In the genomic region with DNA sequence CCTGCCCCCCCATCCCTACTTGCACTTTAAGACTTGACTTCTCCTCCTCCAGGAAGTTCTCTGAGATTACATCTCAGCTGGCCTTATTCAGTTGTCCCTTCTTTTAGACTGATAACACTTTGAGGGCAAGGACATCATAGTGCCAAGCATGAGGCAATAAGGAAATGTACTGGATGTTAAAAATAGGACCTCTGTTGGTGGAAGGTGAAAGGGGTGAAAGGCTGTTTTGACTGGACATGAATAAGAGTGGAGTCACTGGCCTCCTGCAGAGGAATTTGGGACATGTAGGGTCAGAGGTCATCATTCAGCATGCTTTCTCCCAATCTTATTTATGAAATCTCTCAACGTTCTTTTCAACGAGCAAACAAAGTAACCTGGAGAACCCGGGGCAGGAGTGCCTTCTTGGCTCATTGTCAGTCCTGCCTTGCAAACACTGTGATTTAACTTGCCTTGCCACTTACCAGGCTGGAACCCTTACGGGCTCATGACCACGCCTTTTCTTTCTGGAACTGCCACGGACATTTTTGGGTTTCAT, we compare ENCODE assay signal across 29 cellular contexts. TPM values are rescaled to one million over a fixed set of nuclear protein-coding genes. Genes with fewer than 3 reads are reported as not detected.
DNase-seq lines count a peak whose midpoint lies in the region; ATAC-seq and TF ChIP-seq lines count a peak whose summit lies in the region.
"Had no signal": no experiment of that assay in that cellular context is flagged by ENCODE, and none has a peak within 500 bp of the region (broad histone marks: within the 10 kb centered on the region; RNA-seq: fewer than 3 reads in every experiment).

No MANE protein-coding gene starts in this region.

- no peak overlapping the region for H3K27ac ChIP-seq in osteoblast (ENCODE audit: low read depth, low read length)
- H3K27ac ChIP-seq: colonic mucosa, spleen, suprapubic skin had no signal

- no peaks in the 10 kb centered on the region for H3K36me3 Mint-ChIP-seq in glutamatergic neuron (ENCODE audit: unreplicated experiment)
- H3K36me3 Mint-ChIP-seq: brain; CD14-positive monocyte; stimulated activated effector memory CD8-positive, alpha-beta T cell treated with anti-CD3 and anti-CD28 coated beads, Interleukin-12 subunit alpha, Interleukin-12 subunit beta, amount 100 ng/mL, for 72 hours had no signal

- no peak overlapping the region for H3K4me3 ChIP-seq in osteoblast (ENCODE audit: insufficient read depth, low read length)
- H3K4me3 ChIP-seq: colonic mucosa, spleen, suprapubic skin had no signal

- H3K9me3 Mint-ChIP-seq in glutamatergic neuron (ENCODE audit: unreplicated experiment): peaks cover 23% of the 10 kb centered on the region
- H3K9me3 Mint-ChIP-seq: effector memory CD8-positive, alpha-beta T cell; stimulated activated effector memory CD8-positive, alpha-beta T cell treated with anti-CD3 and anti-CD28 coated beads, Interleukin-12 subunit alpha, Interleukin-12 subunit beta, amount 100 ng/mL, for 72 hours had no signal

- no peak overlapping the region for H3K4me3 Mint-ChIP-seq in glutamatergic neuron (ENCODE audit: unreplicated experiment)
- H3K4me3 Mint-ChIP-seq: activated CD8-positive, alpha-beta T cell treated with anti-CD3 and anti-CD28 coated beads, Interleukin-2, amount 10 ng/mL, durations not matched to agents 7 days and 5 days; brain; CD14-positive monocyte; effector memory CD8-positive, alpha-beta T cell; stimulated activated effector memory CD8-positive, alpha-beta T cell treated with anti-CD3 and anti-CD28 coated beads, Interleukin-12 subunit alpha, Interleukin-12 subunit beta, amount 100 ng/mL, for 72 hours had no signal

- no peak overlapping the region for H3K4me2 ChIP-seq in osteoblast (ENCODE audit: insufficient read depth, low read length)

- H3K27me3 Mint-ChIP-seq in glutamatergic neuron (ENCODE audit: unreplicated experiment): peaks cover 11% of the 10 kb centered on the region
- H3K27me3 Mint-ChIP-seq: brain had no signal

- H3K79me2 ChIP-seq in osteoblast (ENCODE audit: insufficient read depth, low read length): no peaks in the 10 kb centered on the region

- peaks cover 57% of the 10 kb centered on the region for H3K4me1 Mint-ChIP-seq in glutamatergic neuron (ENCODE audit: low read depth, unreplicated experiment)
- H3K4me1 Mint-ChIP-seq: brain; stimulated activated effector memory CD8-positive, alpha-beta T cell treated with anti-CD3 and anti-CD28 coated beads, Interleukin-12 subunit alpha, Interleukin-12 subunit beta, amount 100 ng/mL, for 72 hours had no signal

- peak overlapping the region; percentile 18 for H3K27ac Mint-ChIP-seq in glutamatergic neuron (ENCODE audit: unreplicated experiment)
- H3K27ac Mint-ChIP-seq: activated CD8-positive, alpha-beta T cell treated with anti-CD3 and anti-CD28 coated beads, Interleukin-2, amount 10 ng/mL, durations not matched to agents 7 days and 5 days; brain; effector memory CD8-positive, alpha-beta T cell; stimulated activated effector memory CD8-positive, alpha-beta T cell treated with anti-CD3 and anti-CD28 coated beads, Interleukin-12 subunit alpha, Interleukin-12 subunit beta, amount 100 ng/mL, for 72 hours had no signal

- TF ChIP-seq CTCF in glutamatergic neuron (IDR thresholded peaks at IDR 0.05; ENCODE audit: partially characterized antibody, unreplicated experiment) (no peak), osteoblast (IDR thresholded peaks at IDR 0.05; ENCODE audit: extremely low read depth, low read depth, low read length) (no peak)

- H3K27me3 ChIP-seq in osteoblast (ENCODE audit: insufficient read depth, low read length): peaks cover 10% of the 10 kb centered on the region
- H3K27me3 ChIP-seq: colonic mucosa, spleen, suprapubic skin had no signal

- H3K36me3 ChIP-seq in osteoblast (ENCODE audit: insufficient read depth, low read length): no peaks in the 10 kb centered on the region
- H3K36me3 ChIP-seq: colonic mucosa, spleen, suprapubic skin had no signal

- ATAC-seq in GM21786 (IDR thresholded peaks at IDR 0.05; ENCODE audit: unreplicated experiment): no peak
- ATAC-seq: activated CD4-positive, CD25-positive, alpha-beta regulatory T cell treated with anti-CD3 and anti-CD28 coated beads, Interleukin-2, amount 50 U/mL, for 24 hours; activated CD8-positive, alpha-beta T cell treated with anti-CD3 and anti-CD28 coated beads, Interleukin-2, amount 10 ng/mL, durations not matched to agents 7 days and 5 days; effector memory CD8-positive, alpha-beta T cell; esophagus mucosa; stimulated activated effector memory CD8-positive, alpha-beta T cell treated with anti-CD3 and anti-CD28 coated beads, Interleukin-12 subunit alpha, Interleukin-12 subunit beta, amount 100 ng/mL, for 72 hours had no signal

- DNase-seq in EH (ENCODE audit: low read depth) (peak; percentile 55), M059J (ENCODE audit: low read depth) (peak; percentile 51), glutamatergic neuron (no peak), osteoblast (ENCODE audit: insufficient read length, low spot score, missing footprints) (peak; percentile 68), medulla oblongata (ENCODE audit: extremely low spot score) (no peak), cortex of kidney (lab: John Stamatoyannopoulos, UW) (no peak), NCI-H345 (lab: John Stamatoyannopoulos, UW) (no peak)
- DNase-seq: activated CD8-positive, alpha-beta T cell treated with anti-CD3 and anti-CD28 coated beads, Interleukin-2, amount 10 ng/mL, durations not matched to agents 7 days and 5 days; activated gamma-delta T cell; activated T-cell treated with anti-CD3 and anti-CD28 coated beads for 4 hours; colonic mucosa; effector memory CD8-positive, alpha-beta T cell; hypothalamus; mammary epithelial cell; NCI-H1436; NCI-H446; NCI-H82; nucleus accumbens; SHP77; spleen; stimulated activated CD4-positive, alpha-beta T cell treated with anti-CD3 and anti-CD28 coated beads, Interleukin-2, amount 100 ng/mL, for 48 hours had no signal

- H4K20me1 ChIP-seq in osteoblast (ENCODE audit: insufficient read depth, low read length): no peaks in the 10 kb centered on the region

- no peak overlapping the region for H2AFZ ChIP-seq in osteoblast (ENCODE audit: low read length)

- no peaks in the 10 kb centered on the region for H3K9me3 ChIP-seq in osteoblast (ENCODE audit: low read depth, low read length)
- H3K9me3 ChIP-seq: colonic mucosa, spleen, suprapubic skin had no signal

- H3K4me1 ChIP-seq in osteoblast (ENCODE audit: insufficient read depth, low read length): no peaks in the 10 kb centered on the region
- H3K4me1 ChIP-seq: colonic mucosa, spleen, suprapubic skin had no signal

RNA-seq across cellular contexts. Expression of gene TRIM71, which starts 38.6 kb away (rescaled TPM):
- total RNA-seq in M059J (2014; rRNA removed; shearing (Covaris generic)): not detected in 2 replicates
- 117 TPM for total RNA-seq in glutamatergic neuron (ENCODE audit: unreplicated experiment)
- not detected in 2 replicates for total RNA-seq in osteoblast
- total RNA-seq: activated CD8-positive, alpha-beta T cell treated with anti-CD3 and anti-CD28 coated beads, Interleukin-2, amount 10 ng/mL, durations not matched to agents 7 days and 5 days; esophagus mucosa; myocyte; suprapubic skin had no signal

Comparison
In these comparisons a context has a peak if more than half of its experiments do, and no peak if none do; other contexts are left out.
1. DNase-seq: peak in EH (single experiment), M059J (single experiment) and osteoblast (single experiment); none in glutamatergic neuron (single experiment), medulla oblongata (single experiment), cortex of kidney (single experiment) and NCI-H345 (single experiment).
2. RNA of gene TRIM71, which starts 38.6 kb away (total RNA-seq): 117 TPM in glutamatergic neuron (single experiment); not detected in M059J and not detected in osteoblast; every median in the first group is over 100 times any median in the second.